ENCODE assay signal across 1 cellular context in the genomic region with DNA sequence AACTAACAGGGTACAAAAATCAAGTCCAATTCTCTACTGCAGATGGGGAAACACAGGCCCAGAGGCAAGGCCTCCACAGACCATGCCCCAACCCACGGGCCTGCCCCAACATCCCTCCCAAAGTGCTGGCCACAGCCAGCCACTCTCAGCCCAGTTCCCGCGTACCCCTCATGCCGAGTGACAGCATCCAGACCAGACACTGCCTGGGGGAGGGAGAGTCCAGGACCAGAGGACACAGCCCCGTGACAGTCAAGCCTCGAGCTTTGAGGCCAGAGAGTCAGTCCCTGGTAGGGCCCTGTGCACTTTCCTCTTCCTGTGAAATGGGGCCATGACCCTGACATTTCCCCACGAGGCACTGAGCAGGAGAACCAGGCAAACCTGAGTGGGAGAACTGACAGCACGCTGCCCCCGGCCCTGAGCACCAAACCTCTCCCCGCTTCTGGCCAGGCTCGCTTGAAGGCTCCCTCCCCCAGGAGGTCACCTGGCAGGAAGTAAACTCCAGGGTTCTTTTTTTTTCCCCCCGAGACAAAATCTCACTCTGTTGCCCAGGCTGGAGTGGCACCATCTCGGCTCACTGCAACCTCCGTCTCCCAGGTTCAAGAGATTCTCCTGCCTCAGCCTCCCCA.
TF ChIP-seq lines count a peak whose summit lies in the region.

No MANE protein-coding gene starts in this region.

TF ChIP-seq in H1, 55 proteins besides CTCF, POLR2A, EP300 and RAD21:
- TF ChIP-seq EZH2 (IDR thresholded peaks at IDR 0.05; ENCODE audit: low read depth, low read length, severe bottlenecking) = no peak
- no peak for TF ChIP-seq CHD2 (IDR thresholded peaks at IDR 0.05; ENCODE audit: low read length)
- no peak for TF ChIP-seq KDM5A (IDR thresholded peaks at IDR 0.05; ENCODE audit: low read length)
- TF ChIP-seq MAFK (IDR thresholded peaks at IDR 0.05; ENCODE audit: low read depth, low read length) = no peak
- TF ChIP-seq ZNF274 (IDR thresholded peaks at IDR 0.05; ENCODE audit: borderline replicate concordance, extremely low read depth, low read length) = no peak
- no peak for TF ChIP-seq SIN3A (conservative IDR thresholded peaks at IDR 0.05 in 1 of 2, IDR thresholded peaks at IDR 0.05 in 1 of 2; ENCODE audit: low read depth in 1 of 2, low read length in 2 of 2)
- TF ChIP-seq SRF (IDR thresholded peaks at IDR 0.05; ENCODE audit: low read depth, low read length) = no peak
- TF ChIP-seq SAP30 (IDR thresholded peaks at IDR 0.05; ENCODE audit: insufficient read depth, insufficient replicate concordance, low read length) = no peak
- TF ChIP-seq CEBPB (IDR thresholded peaks at IDR 0.05; ENCODE audit: low read depth, low read length) = no peak
